15 cellular contexts compared by ENCODE assay signal in genomic region chr10:29191674-29192073, GRCh38.
"Had no signal": no experiment of that assay in that cellular context is flagged by ENCODE, and none has a peak within 500 bp of the region (broad histone marks: within the 10 kb centered on the region; RNA-seq: fewer than 3 reads in every experiment).

No MANE protein-coding gene starts in this region.

- ATAC-seq: esophagus mucosa; natural killer cell treated with Interleukin-12 subunit alpha and Interleukin-12 subunit beta and Interleukin-15 and Interleukin-18, amount 100 ng/mL, for 72 hours; stimulated activated naive B cell treated with anti-CD40 and anti-IgM and Interleukin-4, amounts not matched to agents 10 μg/mL and 1 μg/mL and 100 μg/mL, for 72 hours had no signal

- H3K4me3 Mint-ChIP-seq: activated naive CD4-positive, alpha-beta T cell treated with anti-CD3 and anti-CD28 coated beads, Interleukin-2, amount 50 U/mL, for 24 hours; natural killer cell treated with Interleukin-12 subunit alpha and Interleukin-12 subunit beta and Interleukin-15 and Interleukin-18, amount 100 ng/mL, for 72 hours; stimulated activated naive B cell treated with anti-CD40 and anti-IgM and Interleukin-4, amounts not matched to agents 10 μg/mL and 1 μg/mL and 100 μg/mL, for 72 hours; T-helper 2 cell treated with Interferon-gamma antibody and Interleukin-4, amounts not matched to agents 5 μg/mL and 100 μg/mL, for 36 hours had no signal

- H3K9me3 Mint-ChIP-seq: activated naive CD4-positive, alpha-beta T cell treated with anti-CD3 and anti-CD28 coated beads, Interleukin-2, amount 50 U/mL, for 24 hours; natural killer cell treated with Interleukin-12 subunit alpha and Interleukin-12 subunit beta and Interleukin-15 and Interleukin-18, amount 100 ng/mL, for 72 hours; T-helper 2 cell treated with Interferon-gamma antibody and Interleukin-4, amounts not matched to agents 5 μg/mL and 100 μg/mL, for 36 hours had no signal

- H3K27ac ChIP-seq: colonic mucosa, tibial artery, uterus had no signal

- H3K9me3 ChIP-seq: colonic mucosa, tibial artery, uterus had no signal

- H3K4me1 ChIP-seq: colonic mucosa, uterus had no signal

- H3K36me3 ChIP-seq: colonic mucosa, tibial artery, uterus had no signal

- H3K27me3 ChIP-seq: colonic mucosa, tibial artery, uterus had no signal

- DNase-seq: activated CD4-positive, CD25-positive, alpha-beta regulatory T cell treated with anti-CD3 and anti-CD28 coated beads, Interleukin-2, amount 50 U/mL, for 72 hours; activated effector memory CD4-positive, alpha-beta T cell treated with anti-CD3 and anti-CD28 coated beads, Interleukin-2, amount 50 U/mL, for 16 hours; amniotic stem cell; caudate nucleus; colonic mucosa; hippocampal formation; posterior cingulate gyrus; retina; stimulated activated naive B cell treated with anti-CD40 and anti-IgM and Interleukin-4, amounts not matched to agents 10 μg/mL and 1 μg/mL and 100 μg/mL, for 72 hours; tibial artery; uterus had no signal

- H3K4me1 Mint-ChIP-seq: activated naive CD4-positive, alpha-beta T cell treated with anti-CD3 and anti-CD28 coated beads, Interleukin-2, amount 50 U/mL, for 24 hours; stimulated activated naive B cell treated with anti-CD40 and anti-IgM and Interleukin-4, amounts not matched to agents 10 μg/mL and 1 μg/mL and 100 μg/mL, for 72 hours had no signal

- H3K4me3 ChIP-seq: colonic mucosa, tibial artery, uterus had no signal

- H3K36me3 Mint-ChIP-seq: activated naive CD4-positive, alpha-beta T cell treated with anti-CD3 and anti-CD28 coated beads, Interleukin-2, amount 50 U/mL, for 24 hours; natural killer cell treated with Interleukin-12 subunit alpha and Interleukin-12 subunit beta and Interleukin-15 and Interleukin-18, amount 100 ng/mL, for 72 hours; stimulated activated naive B cell treated with anti-CD40 and anti-IgM and Interleukin-4, amounts not matched to agents 10 μg/mL and 1 μg/mL and 100 μg/mL, for 72 hours had no signal
